In the genomic region with DNA sequence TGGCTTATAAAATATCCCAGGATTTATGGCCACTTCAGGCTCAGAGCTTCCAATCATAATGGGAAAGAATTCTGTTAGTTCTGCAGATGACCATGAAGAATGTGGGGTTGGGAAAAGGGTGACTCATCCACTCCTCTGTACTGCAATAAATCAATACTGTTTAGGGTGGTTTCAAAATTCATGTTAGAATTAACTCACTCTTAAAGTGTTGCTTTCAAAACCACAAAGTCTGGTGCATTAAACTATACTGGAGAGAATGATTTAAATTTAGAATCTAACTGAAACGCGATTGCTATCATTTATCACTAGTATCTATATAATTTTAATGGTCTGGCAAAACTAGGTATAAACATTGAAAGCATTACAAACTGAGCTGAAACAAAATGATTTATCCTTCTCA, we compare ENCODE assay signal across 11 cellular contexts. TPM values are rescaled to one million over a fixed set of nuclear protein-coding genes. Genes with fewer than 3 reads are reported as not detected.
A peak's percentile ranks its signal among the peaks of the same experiment; 100 is the strongest.
DNase-seq lines count a peak whose midpoint lies in the region; ATAC-seq and TF ChIP-seq lines count a peak whose summit lies in the region.
"Had no signal": no experiment of that assay in that cellular context is flagged by ENCODE, and none has a peak within 500 bp of the region (broad histone marks: within the 10 kb centered on the region; RNA-seq: fewer than 3 reads in every experiment).

No MANE protein-coding gene starts in this region.

- TF ChIP-seq CTCF in mammary epithelial cell (conservative IDR thresholded peaks at IDR 0.05 in 1 of 2, IDR thresholded peaks at IDR 0.05 in 1 of 2; ENCODE audit: extremely low read depth in 1 of 2, insufficient read depth in 1 of 2, low read depth in 1 of 2, low read length in 2 of 2) = no peak
- no peak for TF ChIP-seq CTCF in mucosa of descending colon (IDR thresholded peaks at IDR 0.05)
- TF ChIP-seq CTCF in GM23338 (conservative IDR thresholded peaks at IDR 0.05; ENCODE audit: low read depth in 2 of 2) = no peak

- H3K9me2 ChIP-seq in GM23338 (ENCODE audit: insufficient read depth) = no peaks in the 10 kb centered on the region

- ATAC-seq in mucosa of descending colon (peak; percentile 20), GM23338 (no peak)
- ATAC-seq in stimulated activated memory B cell treated with anti-CD40 and anti-IgM and Interleukin-4, amounts not matched to agents 10 μg/mL and 1 μg/mL and 100 μg/mL, for 72 hours = no peak
- ATAC-seq: T-helper 17 cell had no signal

- dilution Hi-C loops in mammary epithelial cell (cut with HindIII; ENCODE audit: low sequenced_read_pairs) = no loop called here

- H3K36me3 Mint-ChIP-seq in GM23338 (ENCODE audit: low read depth) = no peaks in the 10 kb centered on the region
- no peaks in the 10 kb centered on the region for H3K36me3 Mint-ChIP-seq in stimulated activated memory B cell treated with anti-CD40 and anti-IgM and Interleukin-4, amounts not matched to agents 10 μg/mL and 1 μg/mL and 100 μg/mL, for 72 hours

- CTCF ChIA-PET in mammary epithelial cell (lab: Charles Lee; ENCODE audit: low non-redundant PET) = interaction anchor here (0.8 kb wide), 1 partner anchor 154 kb away, joined by 9 read pairs; no protein-coding TSS in a partner anchor

- H3K4me2 ChIP-seq in mammary epithelial cell (ENCODE audit: insufficient read depth, low read depth, low read length) (no peak overlapping the region), GM23338 (no peak overlapping the region)

- H3K27me3 ChIP-seq in mammary epithelial cell (ENCODE audit: insufficient read depth, low read length) (peaks cover 4% of the 10 kb centered on the region), GM23338 (ENCODE audit: insufficient read depth) (no peaks in the 10 kb centered on the region)

- H3K4me1 ChIP-seq in mammary epithelial cell (ENCODE audit: insufficient read depth, low read length) = no peaks in the 10 kb centered on the region
- H3K4me1 ChIP-seq in mucosa of descending colon (ENCODE audit: low read depth) = no peaks in the 10 kb centered on the region
- H3K4me1 ChIP-seq in GM23338 (ENCODE audit: insufficient read depth) = peaks cover 12% of the 10 kb centered on the region

- H3K27ac ChIP-seq in mammary epithelial cell (ENCODE audit: insufficient read depth, low read depth, low read length) (no peak overlapping the region), GM23338 (ENCODE audit: low read depth) (no peak overlapping the region)

- H3F3A ChIP-seq in GM23338 (replicated peaks; ENCODE audit: low read depth) = no peaks in the 10 kb centered on the region

- in situ Hi-C loops in mammary epithelial cell (cut with MboI; ENCODE audit: low sequenced_read_pairs in 2 of 2) = no loop called here

- no peak overlapping the region for H3K4me3 ChIP-seq in mammary epithelial cell (replicated peaks in 1 of 3; ENCODE audit: insufficient read depth in 1 of 3, low read depth in 2 of 3, low read length in 3 of 3)
- H3K4me3 ChIP-seq in mucosa of descending colon = no peak overlapping the region
- no peak overlapping the region for H3K4me3 ChIP-seq in GM23338

- H3K9me3 Mint-ChIP-seq in GM23338 = no peaks in the 10 kb centered on the region
- no peaks in the 10 kb centered on the region for H3K9me3 Mint-ChIP-seq in stimulated activated memory B cell treated with anti-CD40 and anti-IgM and Interleukin-4, amounts not matched to agents 10 μg/mL and 1 μg/mL and 100 μg/mL, for 72 hours

- H3K36me3 ChIP-seq in mammary epithelial cell (ENCODE audit: insufficient read depth, low read length) (no peaks in the 10 kb centered on the region), mucosa of descending colon (ENCODE audit: low read depth) (no peaks in the 10 kb centered on the region), GM23338 (ENCODE audit: insufficient read depth) (no peaks in the 10 kb centered on the region)

- H3K27me3 Mint-ChIP-seq in GM23338 (ENCODE audit: insufficient read depth, low read depth, poor library complexity) = peaks cover 2% of the 10 kb centered on the region
- H3K27me3 Mint-ChIP-seq in stimulated activated memory B cell treated with anti-CD40 and anti-IgM and Interleukin-4, amounts not matched to agents 10 μg/mL and 1 μg/mL and 100 μg/mL, for 72 hours = no peaks in the 10 kb centered on the region
- H3K27me3 Mint-ChIP-seq: T-helper 17 cell had no signal

- no peak overlapping the region for H3K27ac Mint-ChIP-seq in GM23338
- H3K27ac Mint-ChIP-seq in stimulated activated memory B cell treated with anti-CD40 and anti-IgM and Interleukin-4, amounts not matched to agents 10 μg/mL and 1 μg/mL and 100 μg/mL, for 72 hours = no peak overlapping the region
- H3K27ac Mint-ChIP-seq: T-helper 17 cell had no signal

- BruUV-seq in mammary epithelial cell (replicated peaks; lab: Mats Ljungman, UMichigan) = no TSS peak

- 69% methylated on average over 2 of the region's 2 CpGs for WGBS in mammary epithelial cell (ENCODE audit: low coverage, missing lambda C conversion rate)

- H3K4me3 Mint-ChIP-seq in GM23338 = no peak overlapping the region
- no peak overlapping the region for H3K4me3 Mint-ChIP-seq in stimulated activated memory B cell treated with anti-CD40 and anti-IgM and Interleukin-4, amounts not matched to agents 10 μg/mL and 1 μg/mL and 100 μg/mL, for 72 hours
- H3K4me3 Mint-ChIP-seq: T-helper 17 cell had no signal

- H3K9me3 ChIP-seq in mammary epithelial cell (replicated peaks; ENCODE audit: insufficient read depth, low read length) = no peaks in the 10 kb centered on the region
- H3K9me3 ChIP-seq in mucosa of descending colon = no peaks in the 10 kb centered on the region

- H4K20me1 ChIP-seq in mammary epithelial cell (ENCODE audit: insufficient read depth, low read length) = no peaks in the 10 kb centered on the region
- H4K20me1 ChIP-seq in GM23338 (replicated peaks; ENCODE audit: insufficient read depth) = no peaks in the 10 kb centered on the region

- H3K79me2 ChIP-seq in mammary epithelial cell (ENCODE audit: insufficient read depth, low read length) (no peaks in the 10 kb centered on the region), GM23338 (replicated peaks; ENCODE audit: insufficient read depth) (no peaks in the 10 kb centered on the region)

- no peak overlapping the region for H3K9ac ChIP-seq in mammary epithelial cell (ENCODE audit: insufficient read depth, low read length)

- H2AFZ ChIP-seq in mammary epithelial cell (ENCODE audit: low read depth, low read length) (no peak overlapping the region), GM23338 (no peak overlapping the region)

- peaks cover 12% of the 10 kb centered on the region for H3K4me1 Mint-ChIP-seq in GM23338
- H3K4me1 Mint-ChIP-seq in stimulated activated memory B cell treated with anti-CD40 and anti-IgM and Interleukin-4, amounts not matched to agents 10 μg/mL and 1 μg/mL and 100 μg/mL, for 72 hours = no peaks in the 10 kb centered on the region

- peak; percentile 11 for DNase-seq in DMS53 treated with DMSO at 0.1 percent for 48 hours (lab: John Stamatoyannopoulos, UW; ENCODE audit: unreplicated experiment)
- DNase-seq in M059J (ENCODE audit: low read depth) = peak; percentile 72
- peak; percentile 44 for DNase-seq in mammary epithelial cell
- no peak for DNase-seq in mucosa of descending colon
- DNase-seq in GM23338 (ENCODE audit: low spot score) = no peak
- no peak for DNase-seq in germinal center (ENCODE audit: low spot score)
- DNase-seq in occipital lobe (lab: John Stamatoyannopoulos, UW) = no peak
- DNase-seq: DMS153, NCI-H524 treated with DMSO at 0.1 percent for 48 hours, T-helper 17 cell had no signal

- intact Hi-C loops in mammary epithelial cell (cut with micrococcal nuclease) = no loop called here
- intact Hi-C loops in mucosa of descending colon (cut with DNase I, micrococcal nuclease) = no loop called here

TF ChIP-seq in GM23338, 12 proteins besides CTCF, POLR2A, EP300 and RAD21 (continues in another document):
- TF ChIP-seq EZH2phosphoT487 (IDR thresholded peaks at IDR 0.05; ENCODE audit: unreplicated experiment) = no peak
- TF ChIP-seq, protein P1, sequence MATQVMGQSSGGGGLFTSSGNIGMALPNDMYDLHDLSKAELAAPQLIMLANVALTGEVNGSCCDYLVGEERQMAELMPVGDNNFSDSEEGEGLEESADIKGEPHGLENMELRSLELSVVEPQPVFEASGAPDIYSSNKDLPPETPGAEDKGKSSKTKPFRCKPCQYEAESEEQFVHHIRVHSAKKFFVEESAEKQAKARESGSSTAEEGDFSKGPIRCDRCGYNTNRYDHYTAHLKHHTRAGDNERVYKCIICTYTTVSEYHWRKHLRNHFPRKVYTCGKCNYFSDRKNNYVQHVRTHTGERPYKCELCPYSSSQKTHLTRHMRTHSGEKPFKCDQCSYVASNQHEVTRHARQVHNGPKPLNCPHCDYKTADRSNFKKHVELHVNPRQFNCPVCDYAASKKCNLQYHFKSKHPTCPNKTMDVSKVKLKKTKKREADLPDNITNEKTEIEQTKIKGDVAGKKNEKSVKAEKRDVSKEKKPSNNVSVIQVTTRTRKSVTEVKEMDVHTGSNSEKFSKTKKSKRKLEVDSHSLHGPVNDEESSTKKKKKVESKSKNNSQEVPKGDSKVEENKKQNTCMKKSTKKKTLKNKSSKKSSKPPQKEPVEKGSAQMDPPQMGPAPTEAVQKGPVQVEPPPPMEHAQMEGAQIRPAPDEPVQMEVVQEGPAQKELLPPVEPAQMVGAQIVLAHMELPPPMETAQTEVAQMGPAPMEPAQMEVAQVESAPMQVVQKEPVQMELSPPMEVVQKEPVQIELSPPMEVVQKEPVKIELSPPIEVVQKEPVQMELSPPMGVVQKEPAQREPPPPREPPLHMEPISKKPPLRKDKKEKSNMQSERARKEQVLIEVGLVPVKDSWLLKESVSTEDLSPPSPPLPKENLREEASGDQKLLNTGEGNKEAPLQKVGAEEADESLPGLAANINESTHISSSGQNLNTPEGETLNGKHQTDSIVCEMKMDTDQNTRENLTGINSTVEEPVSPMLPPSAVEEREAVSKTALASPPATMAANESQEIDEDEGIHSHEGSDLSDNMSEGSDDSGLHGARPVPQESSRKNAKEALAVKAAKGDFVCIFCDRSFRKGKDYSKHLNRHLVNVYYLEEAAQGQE (IDR thresholded peaks at IDR 0.05; ENCODE audit: unreplicated experiment) = no peak
- TF ChIP-seq STAT1 (IDR thresholded peaks at IDR 0.05; ENCODE audit: unreplicated experiment) = no peak
- no peak for TF ChIP-seq ZNF114 (CRISPR knock-in tag; IDR thresholded peaks at IDR 0.05)
- TF ChIP-seq EZH2 (IDR thresholded peaks at IDR 0.05; ENCODE audit: low read depth, unreplicated experiment) = no peak

RNA-seq across cellular contexts. Expression of a gene that starts 0.8 kb away (rescaled TPM):
- total RNA-seq in M059J (2014; rRNA removed; shearing (Covaris generic)) = not detected in 2 replicates
- not detected for total RNA-seq in mammary epithelial cell
- not detected for polyA plus RNA-seq in mammary epithelial cell
- polyA minus RNA-seq in mammary epithelial cell = not detected
- total RNA-seq in mucosa of descending colon = not detected
- total RNA-seq in GM23338 (2014; rRNA removed; shearing (Covaris generic)) = not detected in 2 replicates
- polyA plus RNA-seq in GM23338 (2016; fragmentation: Nextera tagmentation; extraction: Ambion mirVana) = not detected in 2 replicates
- not detected for total RNA-seq in occipital lobe
- total RNA-seq: T-helper 17 cell had no signal

Comparison
In these comparisons a context has a peak if more than half of its experiments do, and no peak if none do; other contexts are left out.
1. DNase-seq: peak in DMS53 treated with DMSO at 0.1 percent for 48 hours (single experiment), M059J (single experiment) and mammary epithelial cell (single experiment); none in mucosa of descending colon (0 of 3), GM23338 (single experiment), germinal center (single experiment) and occipital lobe (single experiment).